ENCODE assay signal across 16 cellular contexts in genomic region chr12:91414147-91414546, GRCh38.
DNase-seq lines count a peak whose midpoint lies in the region; ATAC-seq and TF ChIP-seq lines count a peak whose summit lies in the region.
"Had no signal": no experiment of that assay in that cellular context is flagged by ENCODE, and none has a peak within 500 bp of the region (broad histone marks: within the 10 kb centered on the region; RNA-seq: fewer than 3 reads in every experiment).

No MANE protein-coding gene starts in this region.

- H3K27ac ChIP-seq in RWPE2 (ENCODE audit: poor library complexity, severe bottlenecking) = peak overlapping the region; percentile 31

- ATAC-seq in RWPE2 (ENCODE audit: low read depth) (no peak), HG03565 (IDR thresholded peaks at IDR 0.05; ENCODE audit: unreplicated experiment) (no peak)
- ATAC-seq: CD8-positive, alpha-beta T cell; Right ventricle myocardium inferior had no signal

- no peaks in the 10 kb centered on the region for H3K27me3 ChIP-seq in RWPE2 (ENCODE audit: insufficient read depth, poor library complexity, severe bottlenecking)

- no peaks in the 10 kb centered on the region for H3K36me3 ChIP-seq in RWPE2 (ENCODE audit: low read depth)

- peaks cover 21% of the 10 kb centered on the region for H3K4me1 Mint-ChIP-seq in nephron
- H3K4me1 Mint-ChIP-seq in activated CD4-positive, alpha-beta memory T cell treated with anti-CD3 and anti-CD28 coated beads, Interleukin-2, amount 10 ng/mL, durations not matched to agents 7 days and 5 days = no peaks in the 10 kb centered on the region
- H3K4me1 Mint-ChIP-seq: B cell had no signal

- no peaks in the 10 kb centered on the region for H3K36me3 Mint-ChIP-seq in nephron (ENCODE audit: low read depth)
- H3K36me3 Mint-ChIP-seq in activated CD4-positive, alpha-beta memory T cell treated with anti-CD3 and anti-CD28 coated beads, Interleukin-2, amount 10 ng/mL, durations not matched to agents 7 days and 5 days (ENCODE audit: low read depth) = no peaks in the 10 kb centered on the region
- H3K36me3 Mint-ChIP-seq: CD8-positive, alpha-beta T cell had no signal

- H3K4me3 ChIP-seq in RWPE2 (ENCODE audit: severe bottlenecking) = no peak overlapping the region

- no peak overlapping the region for H3K4me3 Mint-ChIP-seq in nephron
- H3K4me3 Mint-ChIP-seq in activated CD4-positive, alpha-beta memory T cell treated with anti-CD3 and anti-CD28 coated beads, Interleukin-2, amount 10 ng/mL, durations not matched to agents 7 days and 5 days = no peak overlapping the region
- H3K4me3 Mint-ChIP-seq: B cell; CD8-positive, alpha-beta T cell; H9 had no signal

- peak; percentile 6 for DNase-seq in H4 (ENCODE audit: low spot score)
- no peak for DNase-seq in RWPE2 (ENCODE audit: low spot score)
- peak; percentile 83 for DNase-seq in fibroblast of peridontal ligament (ENCODE audit: extremely low read depth)
- no peak for DNase-seq in effector CD4-positive, alpha-beta T cell
- no peak for DNase-seq in activated CD4-positive, alpha-beta memory T cell treated with anti-CD3 and anti-CD28 coated beads, Interleukin-2, amount 10 ng/mL, durations not matched to agents 7 days and 5 days
- DNase-seq in AG20443 (ENCODE audit: low spot score) = no peak
- DNase-seq: CD8-positive, alpha-beta T cell; DMS 273 treated with DMSO at 0.1 percent for 48 hours; H9; NCI-H1048; NCI-H2107; NCI-H526 treated with DMSO at 0.1 percent for 48 hours had no signal

- no peaks in the 10 kb centered on the region for H3K9me3 Mint-ChIP-seq in nephron
- no peaks in the 10 kb centered on the region for H3K9me3 Mint-ChIP-seq in activated CD4-positive, alpha-beta memory T cell treated with anti-CD3 and anti-CD28 coated beads, Interleukin-2, amount 10 ng/mL, durations not matched to agents 7 days and 5 days
- H3K9me3 Mint-ChIP-seq: CD8-positive, alpha-beta T cell; H9 had no signal

- H3K27ac Mint-ChIP-seq in nephron = peak overlapping the region; percentile 34 to 47 (median 40)
- no peak overlapping the region for H3K27ac Mint-ChIP-seq in activated CD4-positive, alpha-beta memory T cell treated with anti-CD3 and anti-CD28 coated beads, Interleukin-2, amount 10 ng/mL, durations not matched to agents 7 days and 5 days
- H3K27ac Mint-ChIP-seq: B cell; CD8-positive, alpha-beta T cell had no signal

- TF ChIP-seq CTCF in RWPE2 (IDR thresholded peaks at IDR 0.05; ENCODE audit: poor library complexity, severe bottlenecking) = no peak
- no peak for TF ChIP-seq CTCF in nephron (IDR thresholded peaks at IDR 0.05; ENCODE audit: unreplicated experiment in 3 of 3)

- H3K9me3 ChIP-seq in RWPE2 (ENCODE audit: severe bottlenecking) = no peaks in the 10 kb centered on the region

- POLR2A ChIA-PET in activated CD4-positive, alpha-beta memory T cell treated with anti-CD3 and anti-CD28 coated beads, Interleukin-2, amount 10 ng/mL, durations not matched to agents 7 days and 5 days (lab: Charles Lee) = no interaction called here

- H3K27me3 Mint-ChIP-seq in nephron (ENCODE audit: low read depth) = no peaks in the 10 kb centered on the region
- peaks cover 2% of the 10 kb centered on the region for H3K27me3 Mint-ChIP-seq in activated CD4-positive, alpha-beta memory T cell treated with anti-CD3 and anti-CD28 coated beads, Interleukin-2, amount 10 ng/mL, durations not matched to agents 7 days and 5 days

- CTCF ChIA-PET in activated CD4-positive, alpha-beta memory T cell treated with anti-CD3 and anti-CD28 coated beads, Interleukin-2, amount 10 ng/mL, durations not matched to agents 7 days and 5 days (lab: Charles Lee) = interaction anchor here (1.3 kb wide), 1 partner anchor 32 kb away, joined by 3 read pairs; no protein-coding TSS in a partner anchor

- peaks cover 12% of the 10 kb centered on the region for H3K4me1 ChIP-seq in RWPE2 (ENCODE audit: insufficient read depth, poor library complexity, severe bottlenecking)

Comparison
In these comparisons a context has a peak if more than half of its experiments do, and no peak if none do; other contexts are left out.
1. DNase-seq: peak in H4 (single experiment) and fibroblast of peridontal ligament (single experiment); none in RWPE2 (single experiment), effector CD4-positive, alpha-beta T cell (single experiment), activated CD4-positive, alpha-beta memory T cell treated with anti-CD3 and anti-CD28 coated beads, Interleukin-2, amount 10 ng/mL, durations not matched to agents 7 days and 5 days (single experiment) and AG20443 (single experiment).